12 cellular contexts compared by ENCODE assay signal in genomic region chr14:75720828-75721227, GRCh38. TPM values are rescaled to one million over a fixed set of nuclear protein-coding genes. Genes with fewer than 3 reads are reported as not detected.
DNase-seq lines count a peak whose midpoint lies in the region; TF ChIP-seq lines count a peak whose summit lies in the region.
"Had no signal": no experiment of that assay in that cellular context is flagged by ENCODE, and none has a peak within 500 bp of the region (broad histone marks: within the 10 kb centered on the region; RNA-seq: fewer than 3 reads in every experiment).

No MANE protein-coding gene starts in this region.

- TF ChIP-seq CTCF in VCaP (conservative IDR thresholded peaks at IDR 0.05) (no peak), fibroblast of pulmonary artery (IDR thresholded peaks at IDR 0.05; ENCODE audit: low read length, missing control alignments) (no peak), GM10248 (IDR thresholded peaks at IDR 0.05; ENCODE audit: control extremely low read depth, extremely low read depth, low read depth, missing control alignments) (no peak)

- no peaks in the 10 kb centered on the region for H3K27me3 ChIP-seq in thymus (ENCODE audit: control insufficient read depth, insufficient read depth)

- H3K4me3 ChIP-seq in fibroblast of pulmonary artery (replicated peaks; ENCODE audit: low read depth, low read length) (no peak overlapping the region), thymus (ENCODE audit: low read length) (no peak overlapping the region)
- H3K4me3 ChIP-seq: lung had no signal

- WGBS in thymus = 71% methylated on average over 4 of the region's 4 CpGs

- DNase-seq in fibroblast of pulmonary artery (ENCODE audit: low read depth) = peak; percentile 87
- DNase-seq in myocyte (ENCODE audit: low read depth) = peak; percentile 47
- DNase-seq in GM10248 (ENCODE audit: extremely low spot score) = no peak
- no peak for DNase-seq in stimulated activated CD4-positive, alpha-beta T cell treated with anti-CD3 and anti-CD28 coated beads, Interleukin-4, amount 100 ng/mL, for 24 hours
- DNase-seq in NCI-H2107 treated with DMSO at 0.1 percent for 48 hours (lab: John Stamatoyannopoulos, UW; ENCODE audit: unreplicated experiment) = no peak
- DNase-seq in HUDEP-2 (lab: John Stamatoyannopoulos, UW; ENCODE audit: unreplicated experiment in 76 of 76) = no peak
- DNase-seq: activated CD4-positive, alpha-beta memory T cell treated with anti-CD3 and anti-CD28 coated beads for 36 hours; cortex of kidney; Karpas-422 had no signal

- CTCF ChIA-PET in GM10248 (lab: Yijun Ruan, JAX) = interaction anchor here (0.9 to 2.2 kb wide), 5 partner anchors 11 to 261 kb away, joined by 3 to 15 read pairs (median 4); partner anchors contain the start of gene TGFB3

- peak overlapping the region; percentile 27; the same call in 1 of the 2 replicates for H3K27ac ChIP-seq in VCaP
- H3K27ac ChIP-seq in thymus (ENCODE audit: low read depth) = peak overlapping the region; percentile 10

- H3K36me3 ChIP-seq in thymus (ENCODE audit: control insufficient read depth, insufficient read depth) = peaks cover 11% of the 10 kb centered on the region

- no peaks in the 10 kb centered on the region for H3K4me1 ChIP-seq in thymus (ENCODE audit: control insufficient read depth, insufficient read depth, low read length)

- H3K9me3 ChIP-seq in thymus (ENCODE audit: control insufficient read depth) = no peaks in the 10 kb centered on the region

- POLR2A ChIA-PET in GM10248 (lab: Yijun Ruan, JAX) = no interaction called here

RNA-seq across cellular contexts. Expression of gene TTLL5, which starts 59.8 kb away (rescaled TPM):
- total RNA-seq in myocyte = 12.2 and 13.9 TPM in 2 replicates
- polyA plus RNA-seq in myocyte (2012) = 10.8 TPM
- polyA plus RNA-seq in thymus = 11.5 TPM

Comparison
In these comparisons a context has a peak if more than half of its experiments do, and no peak if none do; other contexts are left out.
1. DNase-seq: peak in fibroblast of pulmonary artery (single experiment) and myocyte (single experiment); none in GM10248 (single experiment), stimulated activated CD4-positive, alpha-beta T cell treated with anti-CD3 and anti-CD28 coated beads, Interleukin-4, amount 100 ng/mL, for 24 hours (single experiment), NCI-H2107 treated with DMSO at 0.1 percent for 48 hours (single experiment) and HUDEP-2 (0 of 76).